Comparison of ENCODE assay signal across 1 cellular context in the genomic region with DNA sequence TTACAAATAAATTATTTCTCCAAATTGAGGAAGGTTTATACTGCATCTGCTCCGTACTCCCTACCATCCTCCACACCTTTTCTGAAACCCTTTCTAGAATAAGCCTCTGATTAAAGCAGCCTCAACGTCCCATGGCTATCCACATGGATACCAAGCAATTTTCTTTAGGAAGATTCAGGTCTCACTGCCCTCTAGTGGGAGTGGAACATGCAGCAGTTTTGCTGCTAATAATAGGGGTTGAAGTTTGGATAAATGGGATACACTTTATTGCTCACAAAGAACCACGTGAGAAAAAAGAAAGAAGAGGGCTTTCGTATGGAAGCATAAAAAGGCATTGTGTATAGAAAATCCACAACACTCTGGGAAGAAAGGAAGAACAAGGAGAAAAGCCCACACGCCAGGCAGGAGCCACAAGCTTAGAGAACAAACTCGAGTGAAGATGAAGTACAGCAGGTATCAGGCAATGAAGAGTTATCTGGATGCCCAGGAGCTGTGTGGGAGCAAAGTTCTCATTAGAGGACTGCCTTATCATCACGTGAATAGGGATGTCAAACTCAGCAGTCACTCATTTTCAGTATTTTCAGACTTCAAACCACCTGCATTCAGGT.
TF ChIP-seq lines count a peak whose summit lies in the region.

No MANE protein-coding gene starts in this region.

TF ChIP-seq in HCT116, 20 proteins besides CTCF, POLR2A, EP300 and RAD21 (continued from another document):
- TF ChIP-seq, protein P1, sequence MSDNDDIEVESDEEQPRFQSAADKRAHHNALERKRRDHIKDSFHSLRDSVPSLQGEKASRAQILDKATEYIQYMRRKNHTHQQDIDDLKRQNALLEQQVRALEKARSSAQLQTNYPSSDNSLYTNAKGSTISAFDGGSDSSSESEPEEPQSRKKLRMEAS (IDR thresholded peaks at IDR 0.05) = no peak
- TF ChIP-seq YY1 (IDR thresholded peaks at IDR 0.05; ENCODE audit: extremely low read depth, insufficient replicate concordance, low read depth, low read length) = no peak
